13 cellular contexts compared by ENCODE assay signal in the genomic region with DNA sequence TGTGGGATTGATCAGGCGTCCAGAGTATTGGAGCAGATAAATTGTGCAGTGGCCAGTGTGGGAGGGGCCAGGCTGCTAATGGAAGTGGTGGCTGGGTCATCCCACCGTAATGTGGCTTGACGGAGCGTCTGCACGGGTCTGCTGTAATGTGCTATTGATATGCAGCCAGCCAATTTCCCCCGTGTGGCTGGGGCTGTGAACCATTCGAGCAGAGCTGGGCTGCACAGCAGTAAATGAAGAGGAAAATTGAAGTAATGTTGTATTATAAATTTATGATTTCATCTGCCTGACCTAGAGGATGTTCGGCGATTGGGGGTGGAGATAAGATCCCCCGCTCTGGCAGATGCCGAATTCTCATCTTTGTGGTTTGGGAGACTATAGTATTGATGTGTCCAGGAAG.
A peak's percentile ranks its signal among the peaks of the same experiment; 100 is the strongest.
DNase-seq lines count a peak whose midpoint lies in the region; ATAC-seq, FAIRE-seq and TF ChIP-seq lines count a peak whose summit lies in the region.
"Had no signal": no experiment of that assay in that cellular context is flagged by ENCODE, and none has a peak within 500 bp of the region (broad histone marks: within the 10 kb centered on the region; RNA-seq: fewer than 3 reads in every experiment).

No MANE protein-coding gene starts in this region.

- no peak overlapping the region for H3K4me3 ChIP-seq in testis
- H3K4me3 ChIP-seq: HAP-1, thoracic aorta had no signal

- TF ChIP-seq CTCF in nephron progenitor cell (IDR thresholded peaks at IDR 0.05), result no peak
- TF ChIP-seq CTCF in testis (IDR thresholded peaks at IDR 0.05), result no peak

- H3K9me3 ChIP-seq in testis, result no peaks in the 10 kb centered on the region
- H3K9me3 ChIP-seq: HAP-1, thoracic aorta had no signal

- peaks cover 22% of the 10 kb centered on the region for H3K4me1 Mint-ChIP-seq in activated T-helper 2 cell treated with anti-CD3 and anti-CD28 coated beads, Interferon-gamma antibody, Interleukin-2, Interleukin-4, amounts not matched to agents 10 μg/mL and 5 μg/mL and 100 μg/mL, durations not matched to agents 14 hours and 24 hours and 36 hours (ENCODE audit: low read depth)
- H3K4me1 Mint-ChIP-seq in nephron progenitor cell, result peaks cover 48% of the 10 kb centered on the region

- H3K36me3 Mint-ChIP-seq in activated T-helper 2 cell treated with anti-CD3 and anti-CD28 coated beads, Interferon-gamma antibody, Interleukin-2, Interleukin-4, amounts not matched to agents 10 μg/mL and 5 μg/mL and 100 μg/mL, durations not matched to agents 14 hours and 24 hours and 36 hours (ENCODE audit: low read depth), result peaks cover 31% of the 10 kb centered on the region
- peaks cover 48% of the 10 kb centered on the region for H3K36me3 Mint-ChIP-seq in nephron progenitor cell (ENCODE audit: low read depth)

- intact Hi-C loops in activated T-helper 2 cell treated with anti-CD3 and anti-CD28 coated beads, Interferon-gamma antibody, Interleukin-2, Interleukin-4, amounts not matched to agents 10 μg/mL and 5 μg/mL and 100 μg/mL, durations not matched to agents 14 hours and 24 hours and 36 hours (cut with micrococcal nuclease), result no loop called here
- intact Hi-C loops in testis (cut with DNase I; ENCODE audit: low total_unique reads), result no loop called here

- H3K4me3 Mint-ChIP-seq in activated T-helper 2 cell treated with anti-CD3 and anti-CD28 coated beads, Interferon-gamma antibody, Interleukin-2, Interleukin-4, amounts not matched to agents 10 μg/mL and 5 μg/mL and 100 μg/mL, durations not matched to agents 14 hours and 24 hours and 36 hours (ENCODE audit: low read depth), result no peak overlapping the region
- peak overlapping the region; percentile 12 for H3K4me3 Mint-ChIP-seq in nephron progenitor cell

- peak; percentile 34 for ATAC-seq in GM21825 (IDR thresholded peaks at IDR 0.05; ENCODE audit: unreplicated experiment)

- no peak for DNase-seq in GM12891 (ENCODE audit: insufficient read length, low spot score)
- DNase-seq in activated T-helper 2 cell treated with anti-CD3 and anti-CD28 coated beads, Interferon-gamma antibody, Interleukin-2, Interleukin-4, amounts not matched to agents 10 μg/mL and 5 μg/mL and 100 μg/mL, durations not matched to agents 14 hours and 24 hours and 36 hours (ENCODE audit: low spot score), result no peak
- DNase-seq in nephron progenitor cell, result no peak
- no peak for DNase-seq in COLO829 (ENCODE audit: low spot score)
- DNase-seq in testis, result no peak
- no peak for DNase-seq in activated CD8-positive, alpha-beta memory T cell treated with anti-CD3 and anti-CD28 coated beads for 24 hours
- DNase-seq: Calu3, NCI-H1105 treated with DMSO at 0.1 percent for 48 hours, NCI-H510A treated with DMSO at 0.1 percent for 48 hours had no signal

- no peaks in the 10 kb centered on the region for H3K9me3 Mint-ChIP-seq in activated T-helper 2 cell treated with anti-CD3 and anti-CD28 coated beads, Interferon-gamma antibody, Interleukin-2, Interleukin-4, amounts not matched to agents 10 μg/mL and 5 μg/mL and 100 μg/mL, durations not matched to agents 14 hours and 24 hours and 36 hours
- H3K9me3 Mint-ChIP-seq in nephron progenitor cell, result no peaks in the 10 kb centered on the region

- no peaks in the 10 kb centered on the region for H3K27me3 Mint-ChIP-seq in activated T-helper 2 cell treated with anti-CD3 and anti-CD28 coated beads, Interferon-gamma antibody, Interleukin-2, Interleukin-4, amounts not matched to agents 10 μg/mL and 5 μg/mL and 100 μg/mL, durations not matched to agents 14 hours and 24 hours and 36 hours (ENCODE audit: low read depth)
- no peaks in the 10 kb centered on the region for H3K27me3 Mint-ChIP-seq in nephron progenitor cell (ENCODE audit: low read depth, poor library complexity)

- H3K27ac Mint-ChIP-seq in activated T-helper 2 cell treated with anti-CD3 and anti-CD28 coated beads, Interferon-gamma antibody, Interleukin-2, Interleukin-4, amounts not matched to agents 10 μg/mL and 5 μg/mL and 100 μg/mL, durations not matched to agents 14 hours and 24 hours and 36 hours, result peak overlapping the region; percentile 69
- peak overlapping the region; percentile 98 for H3K27ac Mint-ChIP-seq in nephron progenitor cell

- no peak overlapping the region for H3K27ac ChIP-seq in testis
- H3K27ac ChIP-seq: brain microvascular endothelial cell, thoracic aorta had no signal

- no peak for TF ChIP-seq POLR2A in GM12891 (IDR thresholded peaks at IDR 0.05; ENCODE audit: low read depth, low read length)
- TF ChIP-seq POLR2A in testis (IDR thresholded peaks at IDR 0.05), result no peak

- peak; percentile 40 for FAIRE-seq in GM12891 (lab: Jason Lieb, UNC)

- no peaks in the 10 kb centered on the region for H3K4me1 ChIP-seq in testis
- H3K4me1 ChIP-seq: HAP-1 had no signal

- no peaks in the 10 kb centered on the region for H3K27me3 ChIP-seq in testis
- H3K27me3 ChIP-seq: brain microvascular endothelial cell had no signal

- WGBS in testis, 2 donors, result 88 to 91% methylated on average over 11 of the region's 11 CpGs

- H3K36me3 ChIP-seq in testis (ENCODE audit: low read depth, missing control alignments), result no peaks in the 10 kb centered on the region
- H3K36me3 ChIP-seq: brain microvascular endothelial cell, HAP-1, thoracic aorta had no signal

TF ChIP-seq in GM12891, 5 proteins besides CTCF, POLR2A, EP300 and RAD21:
- TF ChIP-seq POU2F2 (IDR thresholded peaks at IDR 0.05; ENCODE audit: low read depth, low read length) (peak; percentile 53; the same call in 1 of the 2 replicates), SPI1 (IDR thresholded peaks at IDR 0.05; ENCODE audit: low read depth, low read length) (no peak)
